8 cellular contexts compared by ENCODE assay signal in genomic region chr17:75011788-75012319, GRCh38. TPM values are rescaled to one million over a fixed set of nuclear protein-coding genes. Genes with fewer than 3 reads are reported as not detected.
A peak's percentile ranks its signal among the peaks of the same experiment; 100 is the strongest.
DNase-seq lines count a peak whose midpoint lies in the region; ATAC-seq, FAIRE-seq and TF ChIP-seq lines count a peak whose summit lies in the region.

No MANE protein-coding gene starts in this region.

- POLR2A ChIA-PET in naive thymus-derived CD8-positive, alpha-beta T cell (lab: Charles Lee), result interaction anchor here (0.5 to 4.0 kb wide), 21 partner anchors 13 to 597 kb away, joined by 3 to 76 read pairs (median 11); partner anchors contain the start of genes ARMC7, ATP5PD, CDR2L and GGA3

- no peaks in the 10 kb centered on the region for H3K36me3 ChIP-seq in BE2C

- no peak for TF ChIP-seq CTCF in BE2C (IDR thresholded peaks at IDR 0.05; ENCODE audit: low read depth, low read length)
- no peak for TF ChIP-seq CTCF in VCaP (conservative IDR thresholded peaks at IDR 0.05)

- peak; percentile 2 for ATAC-seq in HG03196 (IDR thresholded peaks at IDR 0.05; ENCODE audit: unreplicated experiment)
- ATAC-seq in naive thymus-derived CD8-positive, alpha-beta T cell, result no peak
- no peak for ATAC-seq in HG02981 (IDR thresholded peaks at IDR 0.05; ENCODE audit: unreplicated experiment)
- ATAC-seq in HG03108 (IDR thresholded peaks at IDR 0.05; ENCODE audit: unreplicated experiment), result no peak

- peaks cover 9% of the 10 kb centered on the region for H3K4me1 ChIP-seq in BE2C

- DNase-seq in BE2C (peak; percentile 74), fibroblast of gingiva (ENCODE audit: low read depth) (peak; percentile 81), GM19239 (ENCODE audit: insufficient read length, low spot score) (no peak)
- no peak for DNase-seq in naive thymus-derived CD8-positive, alpha-beta T cell

- no peaks in the 10 kb centered on the region for H3K9me3 Mint-ChIP-seq in naive thymus-derived CD8-positive, alpha-beta T cell

- H3K27ac Mint-ChIP-seq in naive thymus-derived CD8-positive, alpha-beta T cell, result peak overlapping the region; percentile 58 to 97 (median 94)

- peaks cover 0 to 16% (median 3%) of the 10 kb centered on the region in 3 donors for H3K36me3 Mint-ChIP-seq in naive thymus-derived CD8-positive, alpha-beta T cell

- H3K4me1 Mint-ChIP-seq in naive thymus-derived CD8-positive, alpha-beta T cell, result peaks cover 21 to 34% (median 32%) of the 10 kb centered on the region in 4 donors

- FAIRE-seq in GM19239 (lab: Jason Lieb, UNC), result no peak

- H3K4me3 ChIP-seq in BE2C (ENCODE audit: low read depth, low read length), result peak overlapping the region; percentile 88

- peak overlapping the region; percentile 99 for H3K27ac ChIP-seq in VCaP

- H3K9me3 ChIP-seq in BE2C, result no peaks in the 10 kb centered on the region

- H3K27me3 ChIP-seq in BE2C, result no peaks in the 10 kb centered on the region

- H3K4me3 Mint-ChIP-seq in naive thymus-derived CD8-positive, alpha-beta T cell, result peak overlapping the region; percentile 89 to 97 (median 94)

- H3K27me3 Mint-ChIP-seq in naive thymus-derived CD8-positive, alpha-beta T cell, result no peaks in the 10 kb centered on the region

RNA-seq across cellular contexts. Expression of gene MRPL58, which starts 0.6 kb away (rescaled TPM):
- polyA plus RNA-seq in BE2C (2012; ENCODE audit: insufficient read depth, insufficient read length, low read depth), result 138 TPM
- total RNA-seq in naive thymus-derived CD8-positive, alpha-beta T cell, result 10 to 100 TPM; 23.9 to 29.4 TPM
- polyA plus RNA-seq in naive thymus-derived CD8-positive, alpha-beta T cell, result 10 to 100 TPM; 44.9 to 58.1 (median 53.6) TPM

RNA-seq across cellular contexts. Expression of gene CDR2L, which starts 24.4 kb away (rescaled TPM):
- 12.8 TPM for polyA plus RNA-seq in BE2C (2012; ENCODE audit: insufficient read depth, insufficient read length, low read depth)
- under 1 TPM; 0.10 to 0.11 TPM for total RNA-seq in naive thymus-derived CD8-positive, alpha-beta T cell
- not detected for polyA plus RNA-seq in naive thymus-derived CD8-positive, alpha-beta T cell

RNA-seq across cellular contexts. Expression of gene ATP5PD, which starts 34.9 kb away (rescaled TPM):
- polyA plus RNA-seq in BE2C (2012; ENCODE audit: insufficient read depth, insufficient read length, low read depth), result 221 TPM
- total RNA-seq in naive thymus-derived CD8-positive, alpha-beta T cell, result 100 to 1,000 TPM; 149 to 160 TPM
- polyA plus RNA-seq in naive thymus-derived CD8-positive, alpha-beta T cell, result 100 to 1,000 TPM; 406 to 455 (median 449) TPM

RNA-seq across cellular contexts. Expression of gene KCTD2, which starts 35.2 kb away (rescaled TPM):
- polyA plus RNA-seq in BE2C (2012; ENCODE audit: insufficient read depth, insufficient read length, low read depth), result 23.6 TPM
- total RNA-seq in naive thymus-derived CD8-positive, alpha-beta T cell, result 10 to 100 TPM; 25.0 to 28.6 TPM
- 10 to 100 TPM in 1 of 3 donors, 1 to 10 TPM in 2; 6.8 to 10.9 (median 7.8) TPM for polyA plus RNA-seq in naive thymus-derived CD8-positive, alpha-beta T cell

RNA-seq across cellular contexts. Expression of gene HID1, which starts 39.3 kb away (rescaled TPM):
- polyA plus RNA-seq in BE2C (2012; ENCODE audit: insufficient read depth, insufficient read length, low read depth), result 5.9 TPM
- 10 to 100 TPM in 1 of 2 experiments, 1 to 10 TPM in 1; 9.5 to 15.0 TPM for total RNA-seq in naive thymus-derived CD8-positive, alpha-beta T cell
- polyA plus RNA-seq in naive thymus-derived CD8-positive, alpha-beta T cell, result 1 to 10 TPM; 4.2 to 6.9 (median 4.7) TPM

Comparison
In these comparisons a context has a peak if more than half of its experiments do, and no peak if none do; other contexts are left out.
1. DNase-seq: peak in BE2C (single experiment) and fibroblast of gingiva (single experiment); none in naive thymus-derived CD8-positive, alpha-beta T cell (0 of 10) and GM19239 (single experiment).